ENCODE assay signal across 8 cellular contexts in the genomic region with DNA sequence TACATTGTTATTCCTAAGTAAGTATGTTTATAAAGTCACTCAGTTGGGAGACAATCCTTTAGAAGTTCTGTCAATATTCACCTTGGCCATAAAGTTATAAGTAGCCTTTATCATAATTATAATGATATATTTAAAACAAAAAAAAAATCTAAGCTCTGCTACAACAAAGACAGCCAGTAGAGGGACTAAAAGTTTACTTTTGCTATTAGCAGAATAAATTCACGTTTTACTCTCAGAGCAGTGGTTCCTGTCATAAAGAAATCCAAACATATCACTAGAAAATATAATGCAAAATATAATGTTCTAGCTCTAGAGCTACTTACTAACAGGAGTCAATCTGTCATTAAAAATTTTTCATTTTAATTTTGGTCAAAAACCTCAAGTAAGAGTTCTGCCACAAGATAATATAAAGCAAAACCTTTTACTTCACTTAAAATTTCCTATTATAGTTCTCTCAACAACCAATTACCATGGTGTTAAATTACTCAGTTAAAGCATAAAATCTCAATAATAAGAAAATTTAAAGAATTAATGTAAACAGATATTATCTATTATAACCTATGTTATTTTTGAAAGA. TPM values are rescaled to one million over a fixed set of nuclear protein-coding genes. Genes with fewer than 3 reads are reported as not detected.
DNase-seq lines count a peak whose midpoint lies in the region; ATAC-seq, FAIRE-seq and TF ChIP-seq lines count a peak whose summit lies in the region.

No MANE protein-coding gene starts in this region.

- H3K4me2 ChIP-seq in hepatocyte: no peak overlapping the region

- TF ChIP-seq CTCF in left ventricle myocardium inferior (IDR thresholded peaks at IDR 0.05; ENCODE audit: borderline replicate concordance) (peak; percentile 60), hepatocyte (IDR thresholded peaks at IDR 0.05; ENCODE audit: poor library complexity) (peak; percentile 74)

- intact Hi-C loops in left ventricle myocardium inferior (cut with micrococcal nuclease) (no loop called here), Right ventricle myocardium superior (cut with DNase I) (no loop called here)

- H3K27ac ChIP-seq in left ventricle myocardium inferior (replicated peaks) (no peak overlapping the region), hepatocyte (no peak overlapping the region)

- no peaks in the 10 kb centered on the region for H3K9me2 ChIP-seq in hepatocyte (replicated peaks; ENCODE audit: insufficient read depth)

- H2AFZ ChIP-seq in hepatocyte: no peak overlapping the region

- H3K9me3 ChIP-seq in left ventricle myocardium inferior (replicated peaks): no peaks in the 10 kb centered on the region
- no peaks in the 10 kb centered on the region for H3K9me3 ChIP-seq in hepatocyte (ENCODE audit: low read depth)

- no peaks in the 10 kb centered on the region for H3K27me3 ChIP-seq in left ventricle myocardium inferior (ENCODE audit: low read depth)
- no peaks in the 10 kb centered on the region for H3K27me3 ChIP-seq in hepatocyte

- peaks cover 4% of the 10 kb centered on the region for H3K36me3 ChIP-seq in left ventricle myocardium inferior
- H3K36me3 ChIP-seq in hepatocyte (replicated peaks; ENCODE audit: insufficient read depth, low read depth): no peaks in the 10 kb centered on the region

- H3K79me2 ChIP-seq in hepatocyte: peaks cover 13% of the 10 kb centered on the region

- peak; percentile 80 for FAIRE-seq in TTC549 (lab: Jason Lieb, UNC)
- FAIRE-seq in GM19239 (lab: Jason Lieb, UNC): no peak

- no peak for DNase-seq in left ventricle myocardium inferior
- DNase-seq in Right ventricle myocardium superior: no peak
- DNase-seq in hepatocyte (ENCODE audit: low spot score): peak; percentile 36
- DNase-seq in GM19239 (ENCODE audit: insufficient read length, low spot score): no peak
- no peak for DNase-seq in mucosa of gallbladder (ENCODE audit: low spot score)
- no peak for DNase-seq in activated naive CD4-positive, alpha-beta T cell treated with Interleukin-2 at 50 U/mL for 16 hours

- H3K4me1 ChIP-seq in left ventricle myocardium inferior: no peaks in the 10 kb centered on the region
- no peaks in the 10 kb centered on the region for H3K4me1 ChIP-seq in hepatocyte (ENCODE audit: insufficient read depth)

- H3K4me3 ChIP-seq in left ventricle myocardium inferior (no peak overlapping the region), hepatocyte (no peak overlapping the region)

- ATAC-seq in Right ventricle myocardium superior (ENCODE audit: poor library complexity) (no peak), HG02642 (IDR thresholded peaks at IDR 0.05; ENCODE audit: poor library complexity, unreplicated experiment) (no peak)

- 9% methylated on average over 1 of the region's 1 CpG for WGBS in hepatocyte (ENCODE audit: low lambda C conversion rate, missing lambda C conversion rate)

- H4K20me1 ChIP-seq in hepatocyte (ENCODE audit: insufficient read depth, poor library complexity, severe bottlenecking): no peaks in the 10 kb centered on the region

RNA-seq across cellular contexts. Expression of a gene that starts 17.7 kb away (rescaled TPM):
- 23.1 TPM for total RNA-seq in left ventricle myocardium inferior
- 28.3 TPM for total RNA-seq in Right ventricle myocardium superior
- total RNA-seq in hepatocyte: 40.1 and 51.2 TPM in 2 replicates
- 28.5 and 30.7 TPM in 2 replicates for polyA plus RNA-seq in hepatocyte
- 28.3 TPM for total RNA-seq in mucosa of gallbladder
